ENCODE assay signal across 10 cellular contexts in the genomic region with DNA sequence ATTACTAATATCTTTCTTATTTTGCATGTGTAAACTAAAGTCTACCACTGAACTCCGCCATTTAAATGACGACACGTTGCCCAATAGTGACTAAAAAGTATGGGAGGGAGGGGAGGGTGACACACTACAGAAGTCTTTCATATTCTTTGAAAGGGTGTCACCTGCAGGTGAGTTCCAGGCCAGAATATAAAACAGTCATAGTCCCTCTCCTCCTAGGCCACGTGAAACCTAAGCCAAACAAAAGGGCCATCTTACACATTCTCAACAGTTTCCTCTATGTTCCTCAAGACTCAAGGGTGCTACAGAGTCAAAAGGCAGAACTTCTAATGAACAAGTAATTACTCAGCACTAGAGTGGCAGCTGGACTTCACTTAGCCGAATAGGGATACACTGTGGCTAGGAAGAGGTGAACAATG. TPM values are rescaled to one million over a fixed set of nuclear protein-coding genes. Genes with fewer than 3 reads are reported as not detected.
DNase-seq lines count a peak whose midpoint lies in the region; ATAC-seq and TF ChIP-seq lines count a peak whose summit lies in the region.
"Had no signal": no experiment of that assay in that cellular context is flagged by ENCODE, and none has a peak within 500 bp of the region (broad histone marks: within the 10 kb centered on the region; RNA-seq: fewer than 3 reads in every experiment).

No MANE protein-coding gene starts in this region.

- H3K9me3 ChIP-seq in hepatocyte (ENCODE audit: low read depth) = no peaks in the 10 kb centered on the region
- H3K9me3 ChIP-seq in A673 (ENCODE audit: low read depth, low read length, poor library complexity, severe bottlenecking) = no peaks in the 10 kb centered on the region

- no peak overlapping the region for H2AFZ ChIP-seq in hepatocyte

- peak; percentile 10 for TF ChIP-seq CTCF in hepatocyte (IDR thresholded peaks at IDR 0.05; ENCODE audit: poor library complexity)
- no peak for TF ChIP-seq CTCF in A673 (conservative IDR thresholded peaks at IDR 0.05; ENCODE audit: low read depth, low read length)

- WGBS in hepatocyte (ENCODE audit: low lambda C conversion rate, missing lambda C conversion rate) = 71% methylated on average over 5 of the region's 5 CpGs

- H3K4me1 Mint-ChIP-seq in activated naive CD4-positive, alpha-beta T cell treated with anti-CD3 and anti-CD28 coated beads, Interleukin-2, amount 10 ng/mL, durations not matched to agents 7 days and 5 days = peaks cover 85% of the 10 kb centered on the region
- H3K4me1 Mint-ChIP-seq in stimulated activated naive CD8-positive, alpha-beta T cell treated with anti-CD3 and anti-CD28 coated beads, Interleukin-15, amount 100 ng/mL, for 72 hours = peaks cover 89% of the 10 kb centered on the region

- CTCF ChIA-PET in activated naive CD4-positive, alpha-beta T cell treated with anti-CD3 and anti-CD28 coated beads, Interleukin-2, amount 10 ng/mL, durations not matched to agents 7 days and 5 days (lab: Charles Lee) = interaction anchor here (1.6 kb wide), 1 partner anchor 45 kb away, joined by 5 read pairs; no protein-coding TSS in a partner anchor
- CTCF ChIA-PET in A673 (lab: Charles Lee) = no interaction called here

- H3K27me3 Mint-ChIP-seq in activated naive CD4-positive, alpha-beta T cell treated with anti-CD3 and anti-CD28 coated beads, Interleukin-2, amount 10 ng/mL, durations not matched to agents 7 days and 5 days = no peaks in the 10 kb centered on the region
- H3K27me3 Mint-ChIP-seq in stimulated activated naive CD8-positive, alpha-beta T cell treated with anti-CD3 and anti-CD28 coated beads, Interleukin-15, amount 100 ng/mL, for 72 hours = no peaks in the 10 kb centered on the region

- H3K36me3 Mint-ChIP-seq in activated naive CD4-positive, alpha-beta T cell treated with anti-CD3 and anti-CD28 coated beads, Interleukin-2, amount 10 ng/mL, durations not matched to agents 7 days and 5 days = peaks cover 54% of the 10 kb centered on the region

- no peaks in the 10 kb centered on the region for H3K9me2 ChIP-seq in hepatocyte (replicated peaks; ENCODE audit: insufficient read depth)

- intact Hi-C loops in A673 (cut with micrococcal nuclease; ENCODE audit: unreplicated experiment) = no loop called here
- intact Hi-C loops in posterior cingulate gyrus (cut with DNase I) = no loop called here

- POLR2A ChIA-PET in A673 (lab: Charles Lee; ENCODE audit: low non-redundant PET) = no interaction called here

- peaks cover 94% of the 10 kb centered on the region for H3K79me2 ChIP-seq in hepatocyte

- peak overlapping the region; percentile 48 for H3K4me3 Mint-ChIP-seq in activated naive CD4-positive, alpha-beta T cell treated with anti-CD3 and anti-CD28 coated beads, Interleukin-2, amount 10 ng/mL, durations not matched to agents 7 days and 5 days
- H3K4me3 Mint-ChIP-seq in stimulated activated naive CD8-positive, alpha-beta T cell treated with anti-CD3 and anti-CD28 coated beads, Interleukin-15, amount 100 ng/mL, for 72 hours = peak overlapping the region; percentile 46 to 70

- H3K27ac Mint-ChIP-seq in activated naive CD4-positive, alpha-beta T cell treated with anti-CD3 and anti-CD28 coated beads, Interleukin-2, amount 10 ng/mL, durations not matched to agents 7 days and 5 days = peak overlapping the region; percentile 69
- H3K27ac Mint-ChIP-seq in stimulated activated naive CD8-positive, alpha-beta T cell treated with anti-CD3 and anti-CD28 coated beads, Interleukin-15, amount 100 ng/mL, for 72 hours = peak overlapping the region; percentile 68 to 82

- peaks cover 25% of the 10 kb centered on the region for H4K20me1 ChIP-seq in hepatocyte (ENCODE audit: insufficient read depth, poor library complexity, severe bottlenecking)

- no peak overlapping the region for H3K4me3 ChIP-seq in hepatocyte
- H3K4me3 ChIP-seq in A673 (ENCODE audit: low read depth, low read length, poor library complexity, severe bottlenecking) = no peak overlapping the region
- H3K4me3 ChIP-seq: cardiac muscle cell had no signal

- no peaks in the 10 kb centered on the region for H3K9me3 Mint-ChIP-seq in activated naive CD4-positive, alpha-beta T cell treated with anti-CD3 and anti-CD28 coated beads, Interleukin-2, amount 10 ng/mL, durations not matched to agents 7 days and 5 days
- no peaks in the 10 kb centered on the region for H3K9me3 Mint-ChIP-seq in stimulated activated naive CD8-positive, alpha-beta T cell treated with anti-CD3 and anti-CD28 coated beads, Interleukin-15, amount 100 ng/mL, for 72 hours

- ATAC-seq in stimulated activated naive CD8-positive, alpha-beta T cell treated with anti-CD3 and anti-CD28 coated beads, Interleukin-15, amount 100 ng/mL, for 72 hours = peak; percentile 41
- ATAC-seq in GM21447 (IDR thresholded peaks at IDR 0.05; ENCODE audit: unreplicated experiment) = no peak

- H3K4me1 ChIP-seq in hepatocyte (ENCODE audit: insufficient read depth) (peaks cover 76% of the 10 kb centered on the region), A673 (ENCODE audit: insufficient read depth, low read length, poor library complexity, severe bottlenecking) (peaks cover 71% of the 10 kb centered on the region)

- no peak for DNase-seq in activated naive CD4-positive, alpha-beta T cell treated with anti-CD3 and anti-CD28 coated beads, Interleukin-2, amount 10 ng/mL, durations not matched to agents 7 days and 5 days
- no peak for DNase-seq in activated naive CD4-positive, alpha-beta T cell (lab: John Stamatoyannopoulos, UW)
- peak; percentile 47 for DNase-seq in NCI-H526 treated with DMSO at 0.1 percent for 48 hours (lab: John Stamatoyannopoulos, UW)
- DNase-seq in hepatocyte (ENCODE audit: low spot score) = peak; percentile 43
- no peak for DNase-seq in stimulated activated naive CD8-positive, alpha-beta T cell treated with anti-CD3 and anti-CD28 coated beads, Interleukin-15, amount 100 ng/mL, for 72 hours
- DNase-seq in A673 (ENCODE audit: low spot score) = no peak
- no peak for DNase-seq in posterior cingulate gyrus
- DNase-seq: stimulated activated naive CD4-positive, alpha-beta T cell treated with Interleukin-2 at 50 U/mL for 16 hours had no signal

- H3K36me3 ChIP-seq in hepatocyte (replicated peaks; ENCODE audit: insufficient read depth, low read depth) (no peaks in the 10 kb centered on the region), A673 (ENCODE audit: insufficient read depth, low read length, poor library complexity, severe bottlenecking) (no peaks in the 10 kb centered on the region)
- H3K36me3 ChIP-seq: cardiac muscle cell had no signal

- H3K27ac ChIP-seq in hepatocyte (peak overlapping the region; percentile 74), A673 (ENCODE audit: low read depth, low read length, poor library complexity, severe bottlenecking) (no peak overlapping the region)
- H3K27ac ChIP-seq: cardiac muscle cell had no signal

- peak overlapping the region; percentile 100 for H3K4me2 ChIP-seq in hepatocyte

- BruUV-seq in A673 (replicated peaks; lab: Mats Ljungman, UMichigan) = no TSS peak

- no peaks in the 10 kb centered on the region for H3K27me3 ChIP-seq in hepatocyte
- no peaks in the 10 kb centered on the region for H3K27me3 ChIP-seq in A673 (replicated peaks; ENCODE audit: insufficient read depth, low read depth, low read length, poor library complexity)
- H3K27me3 ChIP-seq: cardiac muscle cell had no signal

RNA-seq across cellular contexts. Expression of a gene that starts 6.4 kb away (rescaled TPM):
- total RNA-seq in hepatocyte (94.2 and 100 TPM in 2 replicates), A673 (2021) (31.8 and 32.9 TPM in 2 replicates)
- 45.2 and 47.9 TPM in 2 replicates for polyA plus RNA-seq in hepatocyte

Comparison
In these comparisons a context has a peak if more than half of its experiments do, and no peak if none do; other contexts are left out.
1. DNase-seq: peak in NCI-H526 treated with DMSO at 0.1 percent for 48 hours (single experiment) and hepatocyte (single experiment); none in activated naive CD4-positive, alpha-beta T cell treated with anti-CD3 and anti-CD28 coated beads, Interleukin-2, amount 10 ng/mL, durations not matched to agents 7 days and 5 days (single experiment), activated naive CD4-positive, alpha-beta T cell (0 of 4), stimulated activated naive CD8-positive, alpha-beta T cell treated with anti-CD3 and anti-CD28 coated beads, Interleukin-15, amount 100 ng/mL, for 72 hours (0 of 2), A673 (single experiment) and posterior cingulate gyrus (0 of 10).